In the genomic region with DNA sequence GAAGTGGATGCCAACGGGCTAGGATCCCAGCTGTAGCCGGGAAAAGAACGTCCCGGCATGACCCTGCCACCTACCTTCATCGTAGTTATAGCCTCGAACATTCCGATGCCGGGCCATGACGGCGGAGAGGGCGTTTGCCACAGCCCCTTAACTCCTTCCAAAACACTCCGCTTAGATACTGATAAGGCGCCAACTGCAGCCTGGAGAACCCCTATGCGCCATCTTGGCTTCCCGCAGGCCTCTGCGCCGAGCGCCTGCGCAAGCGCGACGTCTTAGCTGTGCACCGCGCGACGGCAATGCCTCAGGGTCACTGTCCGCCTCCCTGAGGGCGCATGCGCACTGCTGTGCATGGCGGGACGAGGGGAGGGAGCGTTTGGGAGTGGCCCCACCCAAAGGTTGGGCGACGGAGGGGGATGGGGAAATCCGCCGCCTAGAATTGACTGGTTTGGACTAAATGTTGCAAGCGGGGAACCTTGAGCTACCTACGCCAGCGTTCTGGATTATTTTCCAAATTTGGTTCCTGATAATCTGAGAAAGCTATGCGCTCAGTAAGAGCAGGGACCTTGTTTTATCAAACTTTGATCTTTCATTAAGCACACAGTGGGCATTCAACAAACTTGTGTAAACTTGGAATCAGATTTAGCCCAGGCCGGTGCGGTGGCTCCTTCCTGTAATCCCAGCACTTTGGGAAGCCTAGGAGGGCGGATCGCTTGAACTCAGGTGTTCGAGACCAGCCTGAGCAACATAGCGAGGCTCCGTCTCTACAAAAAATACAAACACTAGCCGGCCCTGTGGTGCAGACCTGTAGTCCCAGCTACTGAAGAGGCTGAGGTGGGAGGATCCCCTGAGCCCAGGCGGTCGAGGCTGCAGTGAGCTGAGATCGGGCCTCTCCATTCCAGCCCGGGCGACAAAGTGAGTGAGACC, we compare ENCODE assay signal across 8 cellular contexts. TPM values are rescaled to one million over a fixed set of nuclear protein-coding genes. Genes with fewer than 3 reads are reported as not detected.
A peak's percentile ranks its signal among the peaks of the same experiment; 100 is the strongest.
DNase-seq lines count a peak whose midpoint lies in the region; ATAC-seq and TF ChIP-seq lines count a peak whose summit lies in the region.

Gene HBS1L, minus strand, starts transcription at position 248 of the 924 bp plus-strand sequence. Its CDS starts 131 bp downstream, at position 117.

- H3K4me1 ChIP-seq in spleen = peaks cover 17 to 46% (median 36%) of the 10 kb centered on the region in 6 donors

- peak within 1 kb of the TSS; percentile 99 for H3K27ac Mint-ChIP-seq in central memory CD8-positive, alpha-beta T cell (ENCODE audit: low read depth)

- H3K4me3 Mint-ChIP-seq in central memory CD8-positive, alpha-beta T cell = peak within 1 kb of the TSS; percentile 100

- DNase-seq in AG09309 (ENCODE audit: low read depth) (peak; percentile 87), NCI-H446 (lab: John Stamatoyannopoulos, UW) (peak; percentile 95 to 97), inferior parietal cortex (ENCODE audit: extremely low spot score) (peak; percentile 98), spleen (peak; percentile 99)
- peak; percentile 95 for DNase-seq in activated CD4-positive, CD25-positive, alpha-beta regulatory T cell treated with anti-CD3 and anti-CD28 coated beads, Interleukin-2, amount 50 U/mL, for 16 hours (ENCODE audit: low read depth, low spot score)
- peak; percentile 84 to 92 for DNase-seq in central memory CD8-positive, alpha-beta T cell (ENCODE audit: low spot score in 2 of 2)

- peak; percentile 41 to 82 (median 68) for TF ChIP-seq POLR2A in spleen (IDR thresholded peaks at IDR 0.05)

- no peaks in the 10 kb centered on the region for H3K27me3 ChIP-seq in spleen (replicated peaks in 1 of 7)

- H3K27ac ChIP-seq in spleen = peak within 1 kb of the TSS; percentile 29 to 93 (median 89)

- peak within 1 kb of the TSS; percentile 57 for H3K4me3 ChIP-seq in AG09309 (ENCODE audit: control insufficient read depth, low read depth, low read length)
- peak within 1 kb of the TSS; percentile 56 to 88 (median 82) for H3K4me3 ChIP-seq in spleen

- H3K4me1 Mint-ChIP-seq in central memory CD8-positive, alpha-beta T cell = peaks cover 33% of the 10 kb centered on the region

- peaks cover 13% of the 10 kb centered on the region for H3K36me3 Mint-ChIP-seq in central memory CD8-positive, alpha-beta T cell (ENCODE audit: insufficient read depth)

- ATAC-seq in GM19025 (IDR thresholded peaks at IDR 0.05; ENCODE audit: low read depth, unreplicated experiment) = peak; percentile 96
- peak; percentile 96 for ATAC-seq in HG03342 (IDR thresholded peaks at IDR 0.05; ENCODE audit: unreplicated experiment)
- ATAC-seq in central memory CD8-positive, alpha-beta T cell (replicated peaks; ENCODE audit: extremely low read depth, poor library complexity, severe bottlenecking) = peak; percentile 99

- no peaks in the 10 kb centered on the region for H3K9me3 Mint-ChIP-seq in central memory CD8-positive, alpha-beta T cell

- no peaks in the 10 kb centered on the region for H3K27me3 Mint-ChIP-seq in central memory CD8-positive, alpha-beta T cell

- no peaks in the 10 kb centered on the region for H3K9me3 ChIP-seq in spleen

- WGBS in spleen, 5 donors = 4 to 14% (median 7%) methylated on average over 38 to 53 of the region's 53 CpGs

- intact Hi-C loops in spleen (cut with DNase I; ENCODE audit: low total_unique reads) = no loop called here

- TF ChIP-seq CTCF in AG09309 (IDR thresholded peaks at IDR 0.05; ENCODE audit: control insufficient read depth, insufficient read depth, low read depth, low read length, missing control alignments) (no peak), spleen (IDR thresholded peaks at IDR 0.05 in 8 of 11, conservative IDR thresholded peaks at IDR 0.05 in 3 of 11) (peak in 1 of 11 experiments; percentile 29)

- H3K36me3 ChIP-seq in spleen = peaks cover 0 to 9% (median 3%) of the 10 kb centered on the region in 6 donors

RNA-seq across cellular contexts. Expression of gene HBS1L, which starts in this region (rescaled TPM):
- 10 to 100 TPM; 33.0 to 66.9 (median 53.0) TPM for total RNA-seq in spleen
- polyA plus RNA-seq in spleen = 10 to 100 TPM; 12.3 to 18.8 (median 15.0) TPM

Comparison
In these comparisons a context has a peak if more than half of its experiments do, and no peak if none do; other contexts are left out.
1. Peak in every context shown above with its lines: DNase-seq, ATAC-seq, H3K4me3 ChIP-seq and H3K27ac ChIP-seq.